Comparison of ENCODE assay signal across 20 cellular contexts in the genomic region with DNA sequence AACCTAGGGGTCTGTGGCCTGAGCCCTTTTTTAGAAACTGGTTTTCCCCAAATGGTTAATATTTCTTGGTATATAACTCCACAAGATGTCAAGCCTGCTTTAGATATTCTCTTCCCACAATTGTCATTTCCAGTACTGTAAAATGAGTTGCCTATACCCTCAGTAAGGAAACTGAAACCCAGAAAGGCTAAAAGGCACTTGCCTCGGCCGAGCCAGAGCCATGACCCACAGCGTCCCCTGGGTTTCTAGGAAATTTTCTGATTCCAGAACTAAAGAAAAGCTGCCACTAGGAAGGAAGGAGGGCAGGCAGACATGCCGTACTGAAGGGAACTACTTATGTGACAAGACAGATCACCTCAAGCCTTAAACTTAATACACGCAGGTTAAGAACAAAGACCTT. TPM values are rescaled to one million over a fixed set of nuclear protein-coding genes. Genes with fewer than 3 reads are reported as not detected.
DNase-seq lines count a peak whose midpoint lies in the region; ATAC-seq and TF ChIP-seq lines count a peak whose summit lies in the region.
"Had no signal": no experiment of that assay in that cellular context is flagged by ENCODE, and none has a peak within 500 bp of the region (broad histone marks: within the 10 kb centered on the region; RNA-seq: fewer than 3 reads in every experiment).

No MANE protein-coding gene starts in this region.

- H3K27ac ChIP-seq in right atrium auricular region (peak overlapping the region; percentile 9 to 19), breast epithelium (no peak overlapping the region)
- H3K27ac ChIP-seq: right lobe of liver, upper lobe of left lung had no signal

- H3K9me3 ChIP-seq in right atrium auricular region, result no peaks in the 10 kb centered on the region
- no peaks in the 10 kb centered on the region for H3K9me3 ChIP-seq in BE2C
- H3K9me3 ChIP-seq in breast epithelium, result no peaks in the 10 kb centered on the region
- H3K9me3 ChIP-seq: HAP-1, right lobe of liver, upper lobe of left lung had no signal

- peak in 1 of 2 donors; percentile 64 for ATAC-seq in activated T-cell treated with anti-CD3 and anti-CD28 coated beads, Interleukin-2, amount 50 U/mL, for 72 hours (replicated peaks in 1 of 2)
- ATAC-seq in stimulated activated effector memory CD8-positive, alpha-beta T cell treated with anti-CD3 and anti-CD28 coated beads, Interleukin-12 subunit alpha, Interleukin-12 subunit beta, amount 100 ng/mL, for 72 hours, result peak; percentile 60
- ATAC-seq: stimulated activated naive CD8-positive, alpha-beta T cell treated with anti-CD3 and anti-CD28 coated beads, Interleukin-15, Interleukin-2, amounts not matched to agents 100 U/mL and 50 U/mL, for 24 hours had no signal

- intact Hi-C loops in breast epithelium (cut with DNase I; ENCODE audit: low total_unique reads), result loop anchor here (5.0 kb wide), 1 partner anchor 843 kb away; no protein-coding TSS in a partner anchor

- peak overlapping the region in 1 of 2 donors; percentile 18 for H3K4me3 Mint-ChIP-seq in activated T-cell treated with anti-CD3 and anti-CD28 coated beads, Interleukin-2, amount 50 U/mL, for 72 hours
- H3K4me3 Mint-ChIP-seq in stimulated activated effector memory CD8-positive, alpha-beta T cell treated with anti-CD3 and anti-CD28 coated beads, Interleukin-12 subunit alpha, Interleukin-12 subunit beta, amount 100 ng/mL, for 72 hours, result peak overlapping the region; percentile 16

- H3K27me3 ChIP-seq in right atrium auricular region, result no peaks in the 10 kb centered on the region
- peaks cover 3% of the 10 kb centered on the region for H3K27me3 ChIP-seq in BE2C
- no peaks in the 10 kb centered on the region for H3K27me3 ChIP-seq in breast epithelium
- H3K27me3 ChIP-seq: right lobe of liver, upper lobe of left lung had no signal

- no peaks in the 10 kb centered on the region for H3K9me3 Mint-ChIP-seq in activated T-cell treated with anti-CD3 and anti-CD28 coated beads, Interleukin-2, amount 50 U/mL, for 72 hours
- no peaks in the 10 kb centered on the region for H3K9me3 Mint-ChIP-seq in stimulated activated effector memory CD8-positive, alpha-beta T cell treated with anti-CD3 and anti-CD28 coated beads, Interleukin-12 subunit alpha, Interleukin-12 subunit beta, amount 100 ng/mL, for 72 hours

- H3K4me3 ChIP-seq in right atrium auricular region, result no peak overlapping the region
- no peak overlapping the region for H3K4me3 ChIP-seq in BE2C (ENCODE audit: low read depth, low read length)
- H3K4me3 ChIP-seq in breast epithelium, result no peak overlapping the region
- H3K4me3 ChIP-seq: HAP-1, right lobe of liver, upper lobe of left lung had no signal

- peaks cover 5% of the 10 kb centered on the region for H3K4me1 Mint-ChIP-seq in activated T-cell treated with anti-CD3 and anti-CD28 coated beads, Interleukin-2, amount 50 U/mL, for 72 hours (ENCODE audit: low read depth)
- peaks cover 26% of the 10 kb centered on the region for H3K4me1 Mint-ChIP-seq in stimulated activated effector memory CD8-positive, alpha-beta T cell treated with anti-CD3 and anti-CD28 coated beads, Interleukin-12 subunit alpha, Interleukin-12 subunit beta, amount 100 ng/mL, for 72 hours

- TF ChIP-seq POLR2A in breast epithelium (IDR thresholded peaks at IDR 0.05), result no peak

- H3K27ac Mint-ChIP-seq in activated T-cell treated with anti-CD3 and anti-CD28 coated beads, Interleukin-2, amount 50 U/mL, for 72 hours, result peak overlapping the region; percentile 38
- peak overlapping the region; percentile 1 for H3K27ac Mint-ChIP-seq in stimulated activated effector memory CD8-positive, alpha-beta T cell treated with anti-CD3 and anti-CD28 coated beads, Interleukin-12 subunit alpha, Interleukin-12 subunit beta, amount 100 ng/mL, for 72 hours

- TF ChIP-seq CTCF in right atrium auricular region (IDR thresholded peaks at IDR 0.05), result no peak
- TF ChIP-seq CTCF in BE2C (IDR thresholded peaks at IDR 0.05; ENCODE audit: low read depth, low read length), result no peak
- no peak for TF ChIP-seq CTCF in breast epithelium (IDR thresholded peaks at IDR 0.05)

- DNase-seq in activated T-cell treated with anti-CD3 and anti-CD28 coated beads, Interleukin-2, amount 50 U/mL, for 72 hours, result no peak
- no peak for DNase-seq in activated T-cell treated with anti-CD3 and anti-CD28 coated beads, Interleukin-2, amount 50 U/mL, for 48 hours
- peak; percentile 53 for DNase-seq in OCI-M1 (lab: John Stamatoyannopoulos, UW)
- DNase-seq in right atrium auricular region (ENCODE audit: low spot score), result no peak
- no peak for DNase-seq in stimulated activated effector memory CD8-positive, alpha-beta T cell treated with anti-CD3 and anti-CD28 coated beads, Interleukin-12 subunit alpha, Interleukin-12 subunit beta, amount 100 ng/mL, for 72 hours (ENCODE audit: low spot score in 2 of 2)
- DNase-seq in BE2C, result no peak
- no peak for DNase-seq in breast epithelium (ENCODE audit: low spot score in 2 of 2)
- no peak for DNase-seq in NCI-H1436 (lab: John Stamatoyannopoulos, UW)
- DNase-seq: ACHN; DMS79 treated with DMSO at 0.1 percent for 48 hours; left cardiac atrium; NCI-H1105 treated with DMSO at 0.1 percent for 48 hours; NCI-H69; right lobe of liver; SIG-M5; stimulated activated naive CD8-positive, alpha-beta T cell treated with anti-CD3 and anti-CD28 coated beads, Interleukin-15, Interleukin-2, amounts not matched to agents 100 U/mL and 50 U/mL, for 24 hours; upper lobe of left lung had no signal

- no peaks in the 10 kb centered on the region for H3K36me3 Mint-ChIP-seq in activated T-cell treated with anti-CD3 and anti-CD28 coated beads, Interleukin-2, amount 50 U/mL, for 72 hours (ENCODE audit: insufficient read depth in 2 of 2)
- peaks cover 11% of the 10 kb centered on the region for H3K36me3 Mint-ChIP-seq in stimulated activated effector memory CD8-positive, alpha-beta T cell treated with anti-CD3 and anti-CD28 coated beads, Interleukin-12 subunit alpha, Interleukin-12 subunit beta, amount 100 ng/mL, for 72 hours

- H3K36me3 ChIP-seq in right atrium auricular region (no peaks in the 10 kb centered on the region), BE2C (no peaks in the 10 kb centered on the region), breast epithelium (no peaks in the 10 kb centered on the region)
- H3K36me3 ChIP-seq: HAP-1, right lobe of liver, upper lobe of left lung had no signal

- peaks cover 19% of the 10 kb centered on the region for H3K27me3 Mint-ChIP-seq in activated T-cell treated with anti-CD3 and anti-CD28 coated beads, Interleukin-2, amount 50 U/mL, for 72 hours (ENCODE audit: low read depth)

- H3K4me1 ChIP-seq in right atrium auricular region (peaks cover 0 to 5% of the 10 kb centered on the region in 2 donors), BE2C (peaks cover 4% of the 10 kb centered on the region; the same call in 1 of the 2 replicates), breast epithelium (no peaks in the 10 kb centered on the region)
- H3K4me1 ChIP-seq: right lobe of liver had no signal

RNA-seq across cellular contexts. Expression of a gene that starts 59.1 kb away (rescaled TPM):
- 10 to 100 TPM; 14.0 to 21.3 TPM for total RNA-seq in activated T-cell treated with anti-CD3 and anti-CD28 coated beads, Interleukin-2, amount 50 U/mL, for 72 hours
- total RNA-seq in right atrium auricular region (1 to 10 TPM; 2.0 to 2.5 TPM), breast epithelium (10 to 100 TPM in 1 of 3 donors, 1 to 10 TPM in 2; 7.9 to 28.3 (median 9.5) TPM)
- not detected for polyA plus RNA-seq in BE2C (2012; ENCODE audit: insufficient read depth, insufficient read length, low read depth)
- total RNA-seq: OCI-LY7, osteocyte had no signal

Comparison
In these comparisons a context has a peak if more than half of its experiments do, and no peak if none do; other contexts are left out.
1. H3K27ac ChIP-seq: peak in right atrium auricular region (2 of 2); none in breast epithelium (0 of 2).